Comparison of ENCODE assay signal across 20 cellular contexts in genomic region chr5:165134146-165134545, GRCh38.
"Had no signal": no experiment of that assay in that cellular context is flagged by ENCODE, and none has a peak within 500 bp of the region (broad histone marks: within the 10 kb centered on the region; RNA-seq: fewer than 3 reads in every experiment).

No MANE protein-coding gene starts in this region.

- ATAC-seq: left lobe of liver; naive thymus-derived CD4-positive, alpha-beta T cell; sciatic nerve; stimulated activated naive CD8-positive, alpha-beta T cell treated with anti-CD3 and anti-CD28 coated beads, Interleukin-15, amount 100 ng/mL, for 72 hours; upper lobe of right lung had no signal

- H3K4me2 ChIP-seq: neural progenitor cell, smooth muscle cell had no signal

- H3K27me3 ChIP-seq: neural progenitor cell, suprapubic skin, transverse colon, upper lobe of right lung, uterus had no signal

- H2AFZ ChIP-seq: neural progenitor cell, parathyroid adenoma had no signal

- H3K36me3 ChIP-seq: neural progenitor cell, suprapubic skin, transverse colon, upper lobe of right lung, uterus had no signal

- DNase-seq: dermis blood vessel endothelial cell; midbrain; naive thymus-derived CD4-positive, alpha-beta T cell; stimulated activated CD4-positive, alpha-beta T cell treated with anti-CD3 and anti-CD28 coated beads, Interleukin-12 subunit alpha, Interleukin-12 subunit beta, amount 100 ng/mL, for 4 hours; stimulated activated CD4-positive, alpha-beta T cell treated with anti-CD3 and anti-CD28 coated beads, Interleukin-1b, Interleukin-23, amount 100 ng/mL, for 48 hours; stimulated activated CD4-positive, alpha-beta T cell treated with anti-CD3 and anti-CD28 coated beads, Interleukin-4, amount 100 ng/mL, for 1 hour; stimulated activated CD8-positive, alpha-beta memory T cell treated with anti-CD3 and anti-CD28 coated beads, Interleukin-4, amount 100 ng/mL, for 48 hours; stimulated activated naive CD4-positive, alpha-beta T cell; stimulated activated naive CD8-positive, alpha-beta T cell treated with anti-CD3 and anti-CD28 coated beads, Interleukin-15, amount 100 ng/mL, for 72 hours; transverse colon; upper lobe of right lung; uterus had no signal

- H3K4me1 ChIP-seq: parathyroid adenoma, suprapubic skin, transverse colon, upper lobe of right lung, uterus had no signal

- H3K9me3 ChIP-seq: suprapubic skin, transverse colon, upper lobe of right lung, uterus had no signal

- H3K79me2 ChIP-seq: parathyroid adenoma had no signal

- H3K27ac ChIP-seq: coronary artery, neural progenitor cell, parathyroid adenoma, suprapubic skin, transverse colon, upper lobe of right lung, uterus had no signal

- H3K4me3 ChIP-seq: coronary artery, lung, neural progenitor cell, smooth muscle cell, suprapubic skin, transverse colon, upper lobe of right lung, uterus had no signal
